In genomic region chr14:68970736-68971135, GRCh38 we compare ENCODE assay signal across 9 cellular contexts. TPM values are rescaled to one million over a fixed set of nuclear protein-coding genes. Genes with fewer than 3 reads are reported as not detected.
DNase-seq lines count a peak whose midpoint lies in the region; ATAC-seq, FAIRE-seq and TF ChIP-seq lines count a peak whose summit lies in the region.
"Had no signal": no experiment of that assay in that cellular context is flagged by ENCODE, and none has a peak within 500 bp of the region (broad histone marks: within the 10 kb centered on the region; RNA-seq: fewer than 3 reads in every experiment).

No MANE protein-coding gene starts in this region.

- H3K27ac Mint-ChIP-seq in stimulated activated naive CD8-positive, alpha-beta T cell treated with anti-CD3 and anti-CD28 coated beads, Interleukin-15, Interleukin-2, amounts not matched to agents 100 ng/mL and 50 ng/mL, for 24 hours = peak overlapping the region; percentile 79
- peak overlapping the region; percentile 76 for H3K27ac Mint-ChIP-seq in neural crest cell (ENCODE audit: unreplicated experiment)

- peaks cover 77% of the 10 kb centered on the region for H3K4me1 Mint-ChIP-seq in stimulated activated naive CD8-positive, alpha-beta T cell treated with anti-CD3 and anti-CD28 coated beads, Interleukin-15, Interleukin-2, amounts not matched to agents 100 ng/mL and 50 ng/mL, for 24 hours (ENCODE audit: low read depth)
- H3K4me1 Mint-ChIP-seq in neural crest cell = peaks cover 33% of the 10 kb centered on the region

- H3K4me1 ChIP-seq in breast epithelium = peaks cover 16 to 84% of the 10 kb centered on the region in 2 donors

- H3K9me3 ChIP-seq in breast epithelium = no peaks in the 10 kb centered on the region

- DNase-seq in stimulated activated naive CD8-positive, alpha-beta T cell treated with anti-CD3 and anti-CD28 coated beads, Interleukin-15, Interleukin-2, amounts not matched to agents 100 U/mL and 50 U/mL, for 24 hours = no peak
- no peak for DNase-seq in breast epithelium (ENCODE audit: low spot score in 2 of 2)
- DNase-seq in neural crest cell (ENCODE audit: low read depth, low spot score) = no peak
- no peak for DNase-seq in D721Med (ENCODE audit: insufficient read length, low spot score)
- no peak for DNase-seq in activated CD8-positive, alpha-beta memory T cell treated with anti-CD3 and anti-CD28 coated beads for 24 hours
- no peak for DNase-seq in NCI-H446 (lab: John Stamatoyannopoulos, UW)
- DNase-seq: glutamatergic neuron had no signal

- H3K27me3 ChIP-seq in breast epithelium = no peaks in the 10 kb centered on the region

- H3K27me3 Mint-ChIP-seq in stimulated activated naive CD8-positive, alpha-beta T cell treated with anti-CD3 and anti-CD28 coated beads, Interleukin-15, Interleukin-2, amounts not matched to agents 100 ng/mL and 50 ng/mL, for 24 hours = no peaks in the 10 kb centered on the region
- no peaks in the 10 kb centered on the region for H3K27me3 Mint-ChIP-seq in neural crest cell (ENCODE audit: low read depth)

- no peaks in the 10 kb centered on the region for H3K36me3 ChIP-seq in breast epithelium

- no peak overlapping the region for H3K4me3 ChIP-seq in breast epithelium

- peaks cover 4% of the 10 kb centered on the region for H3K9me3 Mint-ChIP-seq in stimulated activated naive CD8-positive, alpha-beta T cell treated with anti-CD3 and anti-CD28 coated beads, Interleukin-15, Interleukin-2, amounts not matched to agents 100 ng/mL and 50 ng/mL, for 24 hours
- H3K9me3 Mint-ChIP-seq in neural crest cell = no peaks in the 10 kb centered on the region

- H3K4me3 Mint-ChIP-seq in stimulated activated naive CD8-positive, alpha-beta T cell treated with anti-CD3 and anti-CD28 coated beads, Interleukin-15, Interleukin-2, amounts not matched to agents 100 ng/mL and 50 ng/mL, for 24 hours = peak overlapping the region; percentile 52
- no peak overlapping the region for H3K4me3 Mint-ChIP-seq in neural crest cell

- no peak for TF ChIP-seq CTCF in breast epithelium (IDR thresholded peaks at IDR 0.05)
- TF ChIP-seq CTCF in neural crest cell (conservative IDR thresholded peaks at IDR 0.05) = no peak
- TF ChIP-seq CTCF in D721Med (IDR thresholded peaks at IDR 0.05; ENCODE audit: insufficient read depth, missing control alignments) = no peak

- intact Hi-C loops in breast epithelium (cut with DNase I; ENCODE audit: low total_unique reads) = loop anchor here (10.0 kb wide), 1 partner anchor 826 kb away; no protein-coding TSS in a partner anchor

- peaks cover 52% of the 10 kb centered on the region for H3K36me3 Mint-ChIP-seq in stimulated activated naive CD8-positive, alpha-beta T cell treated with anti-CD3 and anti-CD28 coated beads, Interleukin-15, Interleukin-2, amounts not matched to agents 100 ng/mL and 50 ng/mL, for 24 hours (ENCODE audit: low read depth)
- peaks cover 5% of the 10 kb centered on the region for H3K36me3 Mint-ChIP-seq in neural crest cell (ENCODE audit: low read depth)

- no peak for ATAC-seq in stimulated activated naive CD8-positive, alpha-beta T cell treated with anti-CD3 and anti-CD28 coated beads, Interleukin-15, Interleukin-2, amounts not matched to agents 100 U/mL and 50 U/mL, for 24 hours
- no peak for ATAC-seq in GM19324 (IDR thresholded peaks at IDR 0.05; ENCODE audit: low FRiP score, unreplicated experiment)

- FAIRE-seq in D721Med (lab: Jason Lieb, UNC) = no peak

- H3K27ac ChIP-seq in breast epithelium = peak overlapping the region; percentile 83 to 99

- TF ChIP-seq POLR2A in breast epithelium (IDR thresholded peaks at IDR 0.05) = no peak

RNA-seq across cellular contexts. Expression of gene ACTN1, which starts 8.4 kb away (rescaled TPM):
- total RNA-seq in breast epithelium (100 to 1,000 TPM in 2 of 3 donors, 10 to 100 TPM in 1; 75.0 to 295 (median 290) TPM), neural crest cell (73.9 and 77.1 TPM in 2 replicates)
